Comparison of ENCODE assay signal across 20 cellular contexts in genomic region chr11:122900803-122901202, GRCh38. TPM values are rescaled to one million over a fixed set of nuclear protein-coding genes. Genes with fewer than 3 reads are reported as not detected.
DNase-seq lines count a peak whose midpoint lies in the region; ATAC-seq and TF ChIP-seq lines count a peak whose summit lies in the region.
"Had no signal": no experiment of that assay in that cellular context is flagged by ENCODE, and none has a peak within 500 bp of the region (broad histone marks: within the 10 kb centered on the region; RNA-seq: fewer than 3 reads in every experiment).

No MANE protein-coding gene starts in this region.

- H3K36me3 ChIP-seq in OCI-LY3 (replicated peaks; ENCODE audit: low read depth, low read length) = no peaks in the 10 kb centered on the region
- peaks cover 0 to 20% (median 0%) of the 10 kb centered on the region in 3 donors for H3K36me3 ChIP-seq in tibial nerve
- no peaks in the 10 kb centered on the region for H3K36me3 ChIP-seq in A673 (ENCODE audit: insufficient read depth, low read length, poor library complexity, severe bottlenecking)
- H3K36me3 ChIP-seq: ovary had no signal

- no peaks in the 10 kb centered on the region for H3K79me2 ChIP-seq in OCI-LY3 (ENCODE audit: low read length)

- H3K9me3 ChIP-seq in OCI-LY3 (ENCODE audit: insufficient read depth, low read length) (no peaks in the 10 kb centered on the region), tibial nerve (no peaks in the 10 kb centered on the region), A673 (ENCODE audit: low read depth, low read length, poor library complexity, severe bottlenecking) (no peaks in the 10 kb centered on the region)
- H3K9me3 ChIP-seq: ovary had no signal

- TF ChIP-seq CTCF in OCI-LY3 (IDR thresholded peaks at IDR 0.05; ENCODE audit: low read depth, low read length) (no peak), tibial nerve (IDR thresholded peaks at IDR 0.05) (no peak), A673 (conservative IDR thresholded peaks at IDR 0.05; ENCODE audit: low read depth, low read length) (no peak)

- no peaks in the 10 kb centered on the region for H3K9me3 Mint-ChIP-seq in activated CD4-positive, alpha-beta T cell treated with anti-CD3 and anti-CD28 coated beads for 36 hours (ENCODE audit: low read depth)
- H3K9me3 Mint-ChIP-seq: activated naive CD4-positive, alpha-beta T cell treated with anti-CD3 and anti-CD28 coated beads, Interleukin-2, amount 10 ng/mL, durations not matched to agents 7 days and 5 days; brain; naive B cell had no signal

- H3K4me3 Mint-ChIP-seq in activated CD4-positive, alpha-beta T cell treated with anti-CD3 and anti-CD28 coated beads for 36 hours = no peak overlapping the region
- H3K4me3 Mint-ChIP-seq: activated naive CD4-positive, alpha-beta T cell treated with anti-CD3 and anti-CD28 coated beads, Interleukin-2, amount 10 ng/mL, durations not matched to agents 7 days and 5 days; brain; naive B cell had no signal

- peak; percentile 86 for ATAC-seq in activated CD4-positive, alpha-beta T cell treated with anti-CD3 and anti-CD28 coated beads for 36 hours
- ATAC-seq: PC-3, sciatic nerve had no signal

- WGBS in tibial nerve, 2 donors = 63 to 64% methylated on average over 4 of the region's 4 CpGs

- H3K27ac ChIP-seq in OCI-LY3 (ENCODE audit: low read length) (no peak overlapping the region), tibial nerve (peak overlapping the region in 1 of 4 donors; percentile 38), A673 (ENCODE audit: low read depth, low read length, poor library complexity, severe bottlenecking) (no peak overlapping the region)
- H3K27ac ChIP-seq: ovary had no signal

- H3K27me3 ChIP-seq in OCI-LY3 (ENCODE audit: low read depth, low read length) (peaks cover 29% of the 10 kb centered on the region), tibial nerve (no peaks in the 10 kb centered on the region), A673 (replicated peaks; ENCODE audit: insufficient read depth, low read depth, low read length, poor library complexity) (no peaks in the 10 kb centered on the region)
- H3K27me3 ChIP-seq: ovary had no signal

- TF ChIP-seq POLR2A in tibial nerve (IDR thresholded peaks at IDR 0.05) = no peak

- POLR2A ChIA-PET in activated CD4-positive, alpha-beta T cell treated with anti-CD3 and anti-CD28 coated beads for 36 hours (lab: Charles Lee) = no interaction called here
- POLR2A ChIA-PET in A673 (lab: Charles Lee; ENCODE audit: low non-redundant PET) = no interaction called here

- CTCF ChIA-PET in activated CD4-positive, alpha-beta T cell treated with anti-CD3 and anti-CD28 coated beads for 36 hours (lab: Charles Lee) = interaction anchor here (0.6 kb wide), 1 partner anchor 130 kb away, joined by 3 read pairs; no protein-coding TSS in a partner anchor
- CTCF ChIA-PET in A673 (lab: Charles Lee) = no interaction called here

- no peak for TF ChIP-seq EP300 in tibial nerve (IDR thresholded peaks at IDR 0.05)

- H3K36me3 Mint-ChIP-seq in activated CD4-positive, alpha-beta T cell treated with anti-CD3 and anti-CD28 coated beads for 36 hours (ENCODE audit: low read depth) = peaks cover 2% of the 10 kb centered on the region
- H3K36me3 Mint-ChIP-seq: activated naive CD4-positive, alpha-beta T cell treated with anti-CD3 and anti-CD28 coated beads, Interleukin-2, amount 10 ng/mL, durations not matched to agents 7 days and 5 days had no signal

- H3K4me1 ChIP-seq in OCI-LY3 (ENCODE audit: low read length) = no peaks in the 10 kb centered on the region
- H3K4me1 ChIP-seq in tibial nerve = peaks cover 0 to 42% (median 5%) of the 10 kb centered on the region in 4 donors
- H3K4me1 ChIP-seq in A673 (ENCODE audit: insufficient read depth, low read length, poor library complexity, severe bottlenecking) = peaks cover 8% of the 10 kb centered on the region

- DNase-seq in activated CD4-positive, alpha-beta T cell treated with anti-CD3 and anti-CD28 coated beads for 36 hours = no peak
- no peak for DNase-seq in activated CD4-positive, alpha-beta T cell treated with anti-CD3 and anti-CD28 coated beads for 4 hours
- DNase-seq in HCEC 1CT = peak; percentile 49
- peak; percentile 56 for DNase-seq in iris pigment epithelial cell (ENCODE audit: low read depth)
- no peak for DNase-seq in tibial nerve (ENCODE audit: low spot score in 2 of 2)
- DNase-seq in Kasumi-1 (lab: John Stamatoyannopoulos, UW) = no peak
- no peak for DNase-seq in A673 (ENCODE audit: low spot score)
- DNase-seq: activated CD4-positive, alpha-beta T cell treated with anti-CD3 and anti-CD28 coated beads for 48 hours; activated naive CD4-positive, alpha-beta T cell treated with anti-CD3 and anti-CD28 coated beads, Interleukin-2, amount 10 ng/mL, durations not matched to agents 7 days and 5 days; DND-41; foreskin melanocyte; hypothalamus; naive B cell; NCI-H187 treated with DMSO at 0.1 percent for 48 hours; NCI-H524 treated with DMSO at 0.1 percent for 48 hours; ovary; PC-3 had no signal

- H3K27ac Mint-ChIP-seq in activated CD4-positive, alpha-beta T cell treated with anti-CD3 and anti-CD28 coated beads for 36 hours = no peak overlapping the region
- H3K27ac Mint-ChIP-seq: activated naive CD4-positive, alpha-beta T cell treated with anti-CD3 and anti-CD28 coated beads, Interleukin-2, amount 10 ng/mL, durations not matched to agents 7 days and 5 days; naive B cell had no signal

- no peaks in the 10 kb centered on the region for H3K27me3 Mint-ChIP-seq in activated CD4-positive, alpha-beta T cell treated with anti-CD3 and anti-CD28 coated beads for 36 hours
- H3K27me3 Mint-ChIP-seq: activated naive CD4-positive, alpha-beta T cell treated with anti-CD3 and anti-CD28 coated beads, Interleukin-2, amount 10 ng/mL, durations not matched to agents 7 days and 5 days; brain; naive B cell had no signal

- no peak overlapping the region for H2AFZ ChIP-seq in OCI-LY3 (ENCODE audit: low read depth, low read length)

- peak overlapping the region; percentile 26 for H3K4me2 ChIP-seq in OCI-LY3 (ENCODE audit: low read length)

- intact Hi-C loops in activated CD4-positive, alpha-beta T cell treated with anti-CD3 and anti-CD28 coated beads for 36 hours (cut with DNase I, micrococcal nuclease) = no loop called here
- intact Hi-C loops in A673 (cut with micrococcal nuclease; ENCODE audit: unreplicated experiment) = no loop called here

- H3K4me1 Mint-ChIP-seq in activated CD4-positive, alpha-beta T cell treated with anti-CD3 and anti-CD28 coated beads for 36 hours = peaks cover 3% of the 10 kb centered on the region
- H3K4me1 Mint-ChIP-seq: activated naive CD4-positive, alpha-beta T cell treated with anti-CD3 and anti-CD28 coated beads, Interleukin-2, amount 10 ng/mL, durations not matched to agents 7 days and 5 days; naive B cell had no signal

- BruUV-seq in A673 (replicated peaks; lab: Mats Ljungman, UMichigan) = no TSS peak

- no peak overlapping the region for H3K9ac ChIP-seq in OCI-LY3 (ENCODE audit: low read length)

- H3K4me3 ChIP-seq in OCI-LY3 (ENCODE audit: low read length) (no peak overlapping the region), tibial nerve (no peak overlapping the region), A673 (ENCODE audit: low read depth, low read length, poor library complexity, severe bottlenecking) (no peak overlapping the region)
- H3K4me3 ChIP-seq: ovary had no signal

- no peaks in the 10 kb centered on the region for H4K20me1 ChIP-seq in OCI-LY3 (ENCODE audit: insufficient read depth, low read length)

RNA-seq across cellular contexts. Expression of gene JHY, which starts 18.2 kb away (rescaled TPM):
- 1 to 10 TPM; 2.4 to 3.2 TPM for total RNA-seq in activated CD4-positive, alpha-beta T cell treated with anti-CD3 and anti-CD28 coated beads for 36 hours
- 10 to 100 TPM; 13.4 to 17.3 (median 14.1) TPM for total RNA-seq in tibial nerve
- total RNA-seq in A673 (2021) = 4.2 and 4.4 TPM in 2 replicates

Comparison
In these comparisons a context has a peak if more than half of its experiments do, and no peak if none do; other contexts are left out.
1. DNase-seq: peak in HCEC 1CT (single experiment) and iris pigment epithelial cell (single experiment); none in activated CD4-positive, alpha-beta T cell treated with anti-CD3 and anti-CD28 coated beads for 36 hours (single experiment), activated CD4-positive, alpha-beta T cell treated with anti-CD3 and anti-CD28 coated beads for 4 hours (0 of 2), tibial nerve (0 of 2), Kasumi-1 (0 of 2) and A673 (single experiment).